In genomic region chr7:23474829-23475578, GRCh38 we compare ENCODE assay signal across 9 cellular contexts. TPM values are rescaled to one million over a fixed set of nuclear protein-coding genes. Genes with fewer than 3 reads are reported as not detected.
DNase-seq lines count a peak whose midpoint lies in the region; ATAC-seq lines count a peak whose summit lies in the region.
"Had no signal": no experiment of that assay in that cellular context is flagged by ENCODE, and none has a peak within 500 bp of the region (broad histone marks: within the 10 kb centered on the region; RNA-seq: fewer than 3 reads in every experiment).

No MANE protein-coding gene starts in this region.

- POLR2A ChIA-PET in T-cell (lab: Charles Lee), result no interaction called here

- DNase-seq in stimulated activated naive CD8-positive, alpha-beta T cell treated with anti-CD3 and anti-CD28 coated beads, Interleukin-15, Interleukin-2, amounts not matched to agents 100 U/mL and 50 U/mL, for 24 hours, result no peak
- DNase-seq in T-cell (no peak), iPS DF 6.9 (ENCODE audit: low read depth, low spot score) (no peak), kidney glomerular epithelial cell (lab: John Stamatoyannopoulos, UW) (no peak), amniotic stem cell (lab: John Stamatoyannopoulos, UW) (no peak)
- DNase-seq: cerebellar nuclear complex had no signal

- H3K4me1 ChIP-seq in iPS DF 6.9 (ENCODE audit: control insufficient read depth, insufficient read depth, low read length), result no peaks in the 10 kb centered on the region

- H3K36me3 Mint-ChIP-seq in stimulated activated naive CD8-positive, alpha-beta T cell treated with anti-CD3 and anti-CD28 coated beads, Interleukin-15, Interleukin-2, amounts not matched to agents 100 ng/mL and 50 ng/mL, for 24 hours (ENCODE audit: low read depth), result no peaks in the 10 kb centered on the region
- H3K36me3 Mint-ChIP-seq in T-cell, result no peaks in the 10 kb centered on the region

- CTCF ChIA-PET in T-cell (lab: Charles Lee), result no interaction called here

- peaks cover 29% of the 10 kb centered on the region for H3K4me1 Mint-ChIP-seq in stimulated activated naive CD8-positive, alpha-beta T cell treated with anti-CD3 and anti-CD28 coated beads, Interleukin-15, Interleukin-2, amounts not matched to agents 100 ng/mL and 50 ng/mL, for 24 hours (ENCODE audit: low read depth)
- peaks cover 23 to 24% (median 24%) of the 10 kb centered on the region in 3 donors for H3K4me1 Mint-ChIP-seq in T-cell

- no peaks in the 10 kb centered on the region for H3K27me3 ChIP-seq in iPS DF 6.9 (ENCODE audit: control insufficient read depth, insufficient read depth, low read length)

- WGBS in iPS DF 6.9 (ENCODE audit: insufficient coverage, insufficient read length), result no CpG with 5 or more reads among the region's 15 CpGs

- ATAC-seq in stimulated activated naive CD8-positive, alpha-beta T cell treated with anti-CD3 and anti-CD28 coated beads, Interleukin-15, Interleukin-2, amounts not matched to agents 100 U/mL and 50 U/mL, for 24 hours, result no peak
- ATAC-seq in T-cell (replicated peaks in 1 of 4) (no peak), GM21423 (IDR thresholded peaks at IDR 0.05; ENCODE audit: unreplicated experiment) (no peak), GM18498 (IDR thresholded peaks at IDR 0.05; ENCODE audit: unreplicated experiment) (no peak)

- no peaks in the 10 kb centered on the region for H3K9me3 ChIP-seq in iPS DF 6.9 (ENCODE audit: control insufficient read depth, insufficient read depth, low read length)

- no peaks in the 10 kb centered on the region for H3K9me3 Mint-ChIP-seq in stimulated activated naive CD8-positive, alpha-beta T cell treated with anti-CD3 and anti-CD28 coated beads, Interleukin-15, Interleukin-2, amounts not matched to agents 100 ng/mL and 50 ng/mL, for 24 hours
- H3K9me3 Mint-ChIP-seq in T-cell, result no peaks in the 10 kb centered on the region

- H3K27ac Mint-ChIP-seq in stimulated activated naive CD8-positive, alpha-beta T cell treated with anti-CD3 and anti-CD28 coated beads, Interleukin-15, Interleukin-2, amounts not matched to agents 100 ng/mL and 50 ng/mL, for 24 hours, result peak overlapping the region; percentile 63
- H3K27ac Mint-ChIP-seq in T-cell, result peak overlapping the region in 1 of 2 donors; percentile 75

- H3K4me3 Mint-ChIP-seq in stimulated activated naive CD8-positive, alpha-beta T cell treated with anti-CD3 and anti-CD28 coated beads, Interleukin-15, Interleukin-2, amounts not matched to agents 100 ng/mL and 50 ng/mL, for 24 hours, result peak overlapping the region; percentile 70
- H3K4me3 Mint-ChIP-seq in T-cell, result peak overlapping the region in 2 of 3 donors; percentile 24 to 70

- H3K27me3 Mint-ChIP-seq in stimulated activated naive CD8-positive, alpha-beta T cell treated with anti-CD3 and anti-CD28 coated beads, Interleukin-15, Interleukin-2, amounts not matched to agents 100 ng/mL and 50 ng/mL, for 24 hours, result peaks cover 73% of the 10 kb centered on the region
- peaks cover 56 to 67% of the 10 kb centered on the region in 2 donors for H3K27me3 Mint-ChIP-seq in T-cell

- peak overlapping the region; percentile 10 for H3K27ac ChIP-seq in iPS DF 6.9 (ENCODE audit: low read length)

- H3K4me3 ChIP-seq in iPS DF 6.9 (ENCODE audit: low read length), result peak overlapping the region; percentile 44; the same call in 1 of the 2 replicates

- no peaks in the 10 kb centered on the region for H3K36me3 ChIP-seq in iPS DF 6.9 (ENCODE audit: control insufficient read depth, insufficient read depth, low read length)

RNA-seq across cellular contexts. Expression of gene IGF2BP3, which starts 4.7 kb away (rescaled TPM):
- 1 to 10 TPM in 1 of 5 donors, under 1 TPM in 3, not detected in 1; 0.46 to 1.9 (median 0.55) TPM for total RNA-seq in T-cell

RNA-seq across cellular contexts. Expression of gene TRA2A, which starts 56.8 kb away (rescaled TPM):
- total RNA-seq in T-cell, result 100 to 1,000 TPM; 105 to 246 (median 119) TPM
